Comparison of ENCODE assay signal across 30 cellular contexts in genomic region chr2:145116834-145117233, GRCh38.
"Had no signal": no experiment of that assay in that cellular context is flagged by ENCODE, and none has a peak within 500 bp of the region (broad histone marks: within the 10 kb centered on the region; RNA-seq: fewer than 3 reads in every experiment).

No MANE protein-coding gene starts in this region.

- H3K27ac Mint-ChIP-seq: activated naive CD8-positive, alpha-beta T cell; effector memory CD8-positive, alpha-beta T cell; naive thymus-derived CD4-positive, alpha-beta T cell; neural progenitor cell; stimulated activated memory B cell treated with anti-CD40 and anti-IgM and Interleukin-4, amounts not matched to agents 10 μg/mL and 1 μg/mL and 100 μg/mL, for 72 hours; stimulated activated naive CD8-positive, alpha-beta T cell treated with anti-CD3 and anti-CD28 coated beads, Interleukin-15, amount 100 ng/mL, for 72 hours had no signal

- H3K36me3 ChIP-seq: adrenal gland, cardiac muscle cell, gastroesophageal sphincter, neural progenitor cell, sigmoid colon, transverse colon had no signal

- H2AFZ ChIP-seq: hepatocyte, neural progenitor cell had no signal

- H3K4me3 Mint-ChIP-seq: activated naive CD8-positive, alpha-beta T cell; brain; effector memory CD8-positive, alpha-beta T cell; naive thymus-derived CD4-positive, alpha-beta T cell; neural progenitor cell; stimulated activated memory B cell treated with anti-CD40 and anti-IgM and Interleukin-4, amounts not matched to agents 10 μg/mL and 1 μg/mL and 100 μg/mL, for 72 hours; stimulated activated naive CD8-positive, alpha-beta T cell treated with anti-CD3 and anti-CD28 coated beads, Interleukin-15, amount 100 ng/mL, for 72 hours had no signal

- H3K4me1 Mint-ChIP-seq: naive thymus-derived CD4-positive, alpha-beta T cell; stimulated activated naive CD8-positive, alpha-beta T cell treated with anti-CD3 and anti-CD28 coated beads, Interleukin-15, amount 100 ng/mL, for 72 hours had no signal

- H3K27ac ChIP-seq: adrenal gland, cardiac muscle cell, gastroesophageal sphincter, hepatocyte, neural progenitor cell, sigmoid colon, transverse colon, VCaP had no signal

- H3K79me2 ChIP-seq: hepatocyte had no signal

- H3K9me3 Mint-ChIP-seq: effector memory CD8-positive, alpha-beta T cell; neural progenitor cell had no signal

- H3K4me1 ChIP-seq: adrenal gland, gastroesophageal sphincter, sigmoid colon, transverse colon had no signal

- H3K27me3 Mint-ChIP-seq: activated naive CD8-positive, alpha-beta T cell; naive thymus-derived CD4-positive, alpha-beta T cell; stimulated activated memory B cell treated with anti-CD40 and anti-IgM and Interleukin-4, amounts not matched to agents 10 μg/mL and 1 μg/mL and 100 μg/mL, for 72 hours; stimulated activated naive CD8-positive, alpha-beta T cell treated with anti-CD3 and anti-CD28 coated beads, Interleukin-15, amount 100 ng/mL, for 72 hours had no signal

- DNase-seq: activated CD4-positive, alpha-beta T cell treated with anti-CD3 and anti-CD28 coated beads for 4 hours; activated CD4-positive, alpha-beta T cell treated with anti-CD3 and anti-CD28 coated beads, Interleukin-2, amount 50 U/mL, for 4 hours; activated effector memory CD4-positive, alpha-beta T cell treated with Interleukin-2 at 50 U/mL for 16 hours; activated naive CD4-positive, alpha-beta T cell treated with Interleukin-2 at 50 U/mL for 16 hours; adrenal gland; aorta; cerebellar nuclear complex; cortex of kidney; effector memory CD8-positive, alpha-beta T cell; erythroblast; left cardiac atrium; mammary epithelial cell; naive thymus-derived CD4-positive, alpha-beta T cell; retina; sigmoid colon; stimulated activated CD4-positive, alpha-beta T cell treated with anti-CD3 and anti-CD28 coated beads, Interleukin-1b, Interleukin-23, amount 100 ng/mL, for 48 hours; stimulated activated CD4-positive, alpha-beta T cell treated with anti-CD3 and anti-CD28 coated beads, Interleukin-4, amount 100 ng/mL, for 4 hours; stimulated activated CD8-positive, alpha-beta memory T cell treated with anti-CD3 and anti-CD28 coated beads, Interleukin-4, amount 100 ng/mL, for 48 hours; stimulated activated naive CD8-positive, alpha-beta T cell treated with anti-CD3 and anti-CD28 coated beads, Interleukin-15, amount 100 ng/mL, for 72 hours; T-helper 9 cell; transverse colon had no signal

- H3K4me3 ChIP-seq: adrenal gland, cardiac muscle cell, gastroesophageal sphincter, hepatocyte, neural progenitor cell, sigmoid colon, smooth muscle cell, transverse colon had no signal

- H3K4me2 ChIP-seq: hepatocyte, neural progenitor cell, smooth muscle cell had no signal

- H3K36me3 Mint-ChIP-seq: activated naive CD8-positive, alpha-beta T cell; brain; naive thymus-derived CD4-positive, alpha-beta T cell; neural progenitor cell; stimulated activated memory B cell treated with anti-CD40 and anti-IgM and Interleukin-4, amounts not matched to agents 10 μg/mL and 1 μg/mL and 100 μg/mL, for 72 hours had no signal

- H3K27me3 ChIP-seq: adrenal gland, cardiac muscle cell, gastroesophageal sphincter, hepatocyte, neural progenitor cell, sigmoid colon, transverse colon had no signal

- H3K9me3 ChIP-seq: adrenal gland, gastroesophageal sphincter, sigmoid colon, transverse colon had no signal

- H3K9ac ChIP-seq: neural progenitor cell had no signal
